ENCODE assay signal across 8 cellular contexts in the genomic region with DNA sequence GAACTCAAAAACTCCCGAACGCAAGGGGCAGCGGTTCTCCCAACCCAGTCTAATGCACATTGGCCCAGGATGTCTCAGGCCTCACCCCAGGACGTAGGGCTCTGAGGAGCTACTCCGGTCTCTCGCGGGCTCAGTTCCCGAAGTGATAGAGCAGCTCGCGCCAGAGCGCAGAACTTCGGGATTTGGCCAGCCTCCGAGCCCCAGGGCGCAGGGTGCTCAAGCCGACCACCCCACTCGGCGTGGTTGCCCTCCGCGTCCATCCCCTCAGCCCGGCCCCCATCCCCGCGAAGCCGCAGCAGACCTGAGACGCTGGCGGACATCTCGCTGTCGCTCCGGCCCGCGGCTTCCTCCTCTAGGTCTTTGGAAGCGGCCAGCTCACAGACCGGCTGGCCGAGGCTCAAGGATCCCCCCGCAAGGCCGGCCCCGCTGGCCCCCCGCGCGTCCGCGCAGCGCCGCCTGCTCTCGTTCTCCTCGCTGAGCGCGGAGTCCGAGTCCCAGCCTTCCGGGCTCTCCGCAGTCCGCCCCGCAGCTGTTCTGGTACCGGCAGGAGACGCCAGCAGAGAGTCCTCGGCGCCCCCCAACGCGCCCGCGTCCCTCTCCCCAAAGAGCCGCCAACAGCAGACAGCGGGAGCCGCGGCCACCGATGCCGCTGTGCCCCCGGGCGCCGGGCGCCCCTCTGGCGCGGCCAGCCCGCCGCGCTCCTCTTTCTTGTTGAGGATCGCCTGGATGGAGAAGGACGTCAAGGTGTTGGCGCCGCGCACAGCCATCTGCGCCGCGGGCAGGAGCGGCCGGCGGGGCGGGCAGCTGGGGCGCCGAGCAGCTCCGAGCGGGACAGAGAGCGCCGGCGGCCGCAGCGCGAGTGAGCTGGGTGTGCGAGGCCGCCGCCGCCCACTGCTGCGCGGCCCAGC.
DNase-seq lines count a peak whose midpoint lies in the region; ATAC-seq lines count a peak whose summit lies in the region.

A gene (minus strand): TSS at position 861 of the 908 bp plus-strand sequence. CDS start 94 bp downstream, at position 767.

- no peak for ATAC-seq in effector memory CD8-positive, alpha-beta T cell (replicated peaks)
- ATAC-seq in GM21528 (IDR thresholded peaks at IDR 0.05; ENCODE audit: low FRiP score, unreplicated experiment) = no peak
- ATAC-seq in HG02623 (IDR thresholded peaks at IDR 0.05; ENCODE audit: unreplicated experiment) = no peak

- H3K9ac ChIP-seq in NT2/D1 (ENCODE audit: insufficient read length, low read depth) (peak within 1 kb of the TSS; percentile 95), muscle layer of colon (ENCODE audit: low read length) (peak within 1 kb of the TSS; percentile 90)

- peaks cover 73 to 88% of the 10 kb centered on the region in 2 donors for H3K27me3 Mint-ChIP-seq in effector memory CD8-positive, alpha-beta T cell

- peak; percentile 27 for DNase-seq in NCI-H510A (lab: John Stamatoyannopoulos, UW)
- DNase-seq in NCI-H510A treated with DMSO at 0.1 percent for 48 hours (lab: John Stamatoyannopoulos, UW) = no peak
- no peak for DNase-seq in NT2/D1 (ENCODE audit: low read depth, low spot score)
- no peak for DNase-seq in effector memory CD8-positive, alpha-beta T cell
- DNase-seq in amniotic stem cell (lab: John Stamatoyannopoulos, UW) = no peak

- peaks cover 19% of the 10 kb centered on the region for H3K36me3 Mint-ChIP-seq in effector memory CD8-positive, alpha-beta T cell (ENCODE audit: insufficient read depth)

- H3K4me1 ChIP-seq in NT2/D1 (ENCODE audit: insufficient read depth, insufficient read length) = peaks cover 13% of the 10 kb centered on the region
- peaks cover 39% of the 10 kb centered on the region for H3K4me1 ChIP-seq in muscle layer of colon (ENCODE audit: insufficient read depth, low read length)

- no peak within 1 kb of the TSS for H3K27ac Mint-ChIP-seq in effector memory CD8-positive, alpha-beta T cell

- peaks cover 25 to 27% of the 10 kb centered on the region in 2 donors for H3K4me1 Mint-ChIP-seq in effector memory CD8-positive, alpha-beta T cell (ENCODE audit: low read depth in 2 of 2)

- H3K27ac ChIP-seq in muscle layer of colon (ENCODE audit: low read depth, low read length) = peak within 1 kb of the TSS; percentile 95

- H3K9me3 Mint-ChIP-seq in effector memory CD8-positive, alpha-beta T cell = peaks cover 0 to under 1% of the 10 kb centered on the region in 2 donors

- H3K9me3 ChIP-seq in NT2/D1 (ENCODE audit: insufficient read depth, low read length) = peaks cover 6% of the 10 kb centered on the region; the same call in 1 of the 2 replicates
- H3K9me3 ChIP-seq in muscle layer of colon (ENCODE audit: low read length) = no peaks in the 10 kb centered on the region

- H3K36me3 ChIP-seq in NT2/D1 (ENCODE audit: insufficient read depth, insufficient read length, low read length) (peaks cover 32% of the 10 kb centered on the region), muscle layer of colon (ENCODE audit: insufficient read depth, low read length) (no peaks in the 10 kb centered on the region)

- H3K27me3 ChIP-seq in NT2/D1 (ENCODE audit: insufficient read depth, insufficient read length) = peaks cover 16% of the 10 kb centered on the region
- peaks cover 0 to 19% of the 10 kb centered on the region in 2 donors for H3K27me3 ChIP-seq in muscle layer of colon (ENCODE audit: control insufficient read depth in 1 of 2, insufficient read depth in 2 of 2, low read length in 2 of 2)

- peak within 1 kb of the TSS; percentile 80 to 83 for H3K4me3 Mint-ChIP-seq in effector memory CD8-positive, alpha-beta T cell

- H3K4me3 ChIP-seq in NT2/D1 (ENCODE audit: insufficient read length, low read depth) (peak within 1 kb of the TSS; percentile 90), muscle layer of colon (ENCODE audit: low read depth in 1 of 2, low read length in 2 of 2) (peak within 1 kb of the TSS; percentile 92 to 94)
